In the genomic region with DNA sequence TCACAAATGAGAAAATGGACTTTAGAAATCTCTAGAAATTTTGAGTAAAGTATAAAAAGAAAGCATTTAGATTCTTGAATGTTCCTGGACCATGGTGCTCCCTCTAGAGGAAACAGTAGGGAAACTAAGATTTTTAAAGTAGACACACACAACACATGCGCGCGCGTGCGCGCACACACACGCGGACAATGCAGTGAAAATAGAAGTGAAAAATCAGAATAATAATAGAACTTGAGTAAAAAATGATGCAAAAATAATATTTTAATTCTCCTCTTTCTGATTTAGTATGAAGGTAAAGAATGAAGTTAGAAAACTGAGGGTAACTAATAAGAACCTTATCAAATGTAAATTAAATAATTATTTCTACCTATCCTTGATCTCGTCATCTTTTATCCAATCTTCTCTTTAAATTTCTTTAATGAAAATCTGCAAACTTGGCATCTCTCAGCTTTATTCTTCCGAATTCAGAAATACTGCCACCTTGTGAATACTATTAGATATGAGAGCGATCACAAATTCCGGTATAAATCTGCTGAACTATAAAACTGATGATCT, we compare ENCODE assay signal across 11 cellular contexts.
DNase-seq lines count a peak whose midpoint lies in the region; ATAC-seq, FAIRE-seq and TF ChIP-seq lines count a peak whose summit lies in the region.
"Had no signal": no experiment of that assay in that cellular context is flagged by ENCODE, and none has a peak within 500 bp of the region (broad histone marks: within the 10 kb centered on the region; RNA-seq: fewer than 3 reads in every experiment).

No MANE protein-coding gene starts in this region.

- peak; percentile 61 for FAIRE-seq in frontal cortex (lab: Jason Lieb, UNC)

- no peak for TF ChIP-seq POLR2A in testis (IDR thresholded peaks at IDR 0.05)

- TF ChIP-seq CTCF in RWPE2 (IDR thresholded peaks at IDR 0.05; ENCODE audit: poor library complexity, severe bottlenecking): peak; percentile 65
- peak in 2 of 3 experiments; percentile 12 to 45 for TF ChIP-seq CTCF in testis (IDR thresholded peaks at IDR 0.05)

- H3K27me3 ChIP-seq in RWPE2 (ENCODE audit: insufficient read depth, poor library complexity, severe bottlenecking): no peaks in the 10 kb centered on the region
- H3K27me3 ChIP-seq in testis: no peaks in the 10 kb centered on the region

- H3K4me3 ChIP-seq in RWPE2 (ENCODE audit: severe bottlenecking) (no peak overlapping the region), testis (no peak overlapping the region)
- H3K4me3 ChIP-seq: SK-N-MC had no signal

- no peak for ATAC-seq in RWPE2 (ENCODE audit: low read depth)
- no peak for ATAC-seq in esophagus mucosa

- H3K4me1 ChIP-seq in RWPE2 (ENCODE audit: insufficient read depth, poor library complexity, severe bottlenecking): peaks cover 7% of the 10 kb centered on the region
- H3K4me1 ChIP-seq in testis: no peaks in the 10 kb centered on the region

- H3K36me3 ChIP-seq in RWPE2 (ENCODE audit: low read depth) (peaks cover 19% of the 10 kb centered on the region), testis (ENCODE audit: low read depth, missing control alignments) (no peaks in the 10 kb centered on the region)

- DNase-seq in SIG-M5 treated with dmso at 0.1 percent for 504 hours (lab: John Stamatoyannopoulos, UW; ENCODE audit: unreplicated experiment) (peak; percentile 25), SIG-M5 (lab: John Stamatoyannopoulos, UW) (no peak), RWPE2 (ENCODE audit: low spot score) (no peak), frontal cortex (ENCODE audit: low spot score in 2 of 2) (no peak), testis (no peak), NCI-H82 treated with DMSO at 0.1 percent for 48 hours (lab: John Stamatoyannopoulos, UW; ENCODE audit: unreplicated experiment) (no peak), OCI-M2 (lab: John Stamatoyannopoulos, UW; ENCODE audit: unreplicated experiment) (no peak)
- DNase-seq: activated naive CD4-positive, alpha-beta T cell treated with Interleukin-2 at 50 U/mL for 16 hours; CD4-positive, alpha-beta memory T cell had no signal

- intact Hi-C loops in testis (cut with DNase I; ENCODE audit: low total_unique reads): no loop called here

- no peaks in the 10 kb centered on the region for H3K9me3 ChIP-seq in RWPE2 (ENCODE audit: severe bottlenecking)
- no peaks in the 10 kb centered on the region for H3K9me3 ChIP-seq in testis

- H3K27ac ChIP-seq in RWPE2 (ENCODE audit: poor library complexity, severe bottlenecking) (no peak overlapping the region), testis (no peak overlapping the region)
- H3K27ac ChIP-seq: SK-N-MC had no signal

- WGBS in testis, 2 donors: 85 to 89% methylated on average over 12 of the region's 12 CpGs
